In genomic region chr4:5051692-5052423, GRCh38 we compare ENCODE assay signal across 8 cellular contexts. TPM values are rescaled to one million over a fixed set of nuclear protein-coding genes. Genes with fewer than 3 reads are reported as not detected.
A peak's percentile ranks its signal among the peaks of the same experiment; 100 is the strongest.
DNase-seq lines count a peak whose midpoint lies in the region; FAIRE-seq and TF ChIP-seq lines count a peak whose summit lies in the region.

No MANE protein-coding gene starts in this region.

- in situ Hi-C loops in astrocyte of the spinal cord (cut with HindIII; ENCODE audit: low sequenced_read_pairs), result no loop called here

- H3K27ac Mint-ChIP-seq in stimulated activated naive CD8-positive, alpha-beta T cell treated with anti-CD3 and anti-CD28 coated beads, Interleukin-15, Interleukin-2, amounts not matched to agents 100 ng/mL and 50 ng/mL, for 24 hours, result no peak overlapping the region

- no peaks in the 10 kb centered on the region for H3K9me3 Mint-ChIP-seq in stimulated activated naive CD8-positive, alpha-beta T cell treated with anti-CD3 and anti-CD28 coated beads, Interleukin-15, Interleukin-2, amounts not matched to agents 100 ng/mL and 50 ng/mL, for 24 hours

- no peaks in the 10 kb centered on the region for H3K36me3 Mint-ChIP-seq in stimulated activated naive CD8-positive, alpha-beta T cell treated with anti-CD3 and anti-CD28 coated beads, Interleukin-15, Interleukin-2, amounts not matched to agents 100 ng/mL and 50 ng/mL, for 24 hours (ENCODE audit: low read depth)

- no peaks in the 10 kb centered on the region for H3K36me3 ChIP-seq in kidney (ENCODE audit: control insufficient read depth in 1 of 2, insufficient read depth in 2 of 2, low read length in 2 of 2)

- FAIRE-seq in kidney (lab: Jason Lieb, UNC), result no peak

- H3K9ac ChIP-seq in kidney (ENCODE audit: low read length in 2 of 2), result peak overlapping the region in 1 of 2 donors; percentile 40

- peaks cover 17 to 26% of the 10 kb centered on the region in 2 donors for H3K4me1 ChIP-seq in kidney (ENCODE audit: control insufficient read depth in 1 of 2, insufficient read depth in 1 of 2, low read depth in 1 of 2, low read length in 2 of 2)

- no peak for TF ChIP-seq CTCF in astrocyte of the spinal cord (IDR thresholded peaks at IDR 0.05; ENCODE audit: low read depth, low read length)
- TF ChIP-seq CTCF in kidney (IDR thresholded peaks at IDR 0.05; ENCODE audit: borderline replicate concordance, extremely low read depth, insufficient read depth), result no peak

- peaks cover 45% of the 10 kb centered on the region for H3K27me3 Mint-ChIP-seq in stimulated activated naive CD8-positive, alpha-beta T cell treated with anti-CD3 and anti-CD28 coated beads, Interleukin-15, Interleukin-2, amounts not matched to agents 100 ng/mL and 50 ng/mL, for 24 hours

- H3K4me3 Mint-ChIP-seq in stimulated activated naive CD8-positive, alpha-beta T cell treated with anti-CD3 and anti-CD28 coated beads, Interleukin-15, Interleukin-2, amounts not matched to agents 100 ng/mL and 50 ng/mL, for 24 hours, result peak overlapping the region; percentile 30

- H3K27ac ChIP-seq in kidney (ENCODE audit: low read depth in 2 of 2, low read length in 2 of 2), result peak overlapping the region; percentile 22 to 27

- no peaks in the 10 kb centered on the region for H3K9me3 ChIP-seq in kidney (ENCODE audit: control insufficient read depth in 1 of 2, low read length in 2 of 2)

- H3K4me3 ChIP-seq in astrocyte of the spinal cord (ENCODE audit: low read depth, low read length) (peak overlapping the region; percentile 52), kidney (ENCODE audit: low read length in 2 of 2) (peak overlapping the region; percentile 77 to 85)

- H3K4me1 Mint-ChIP-seq in stimulated activated naive CD8-positive, alpha-beta T cell treated with anti-CD3 and anti-CD28 coated beads, Interleukin-15, Interleukin-2, amounts not matched to agents 100 ng/mL and 50 ng/mL, for 24 hours (ENCODE audit: low read depth), result peaks cover 11% of the 10 kb centered on the region

- DNase-seq in DMS79 treated with DMSO at 0.1 percent for 48 hours (lab: John Stamatoyannopoulos, UW), result peak; percentile 2
- DNase-seq in DMS79 (lab: John Stamatoyannopoulos, UW), result no peak
- no peak for DNase-seq in astrocyte of the spinal cord (ENCODE audit: low read depth, low spot score)
- peak; percentile 82 for DNase-seq in kidney
- no peak for DNase-seq in stimulated activated naive CD4-positive, alpha-beta T cell (lab: John Stamatoyannopoulos, UW)
- DNase-seq in NCI-H1436 (lab: John Stamatoyannopoulos, UW), result no peak
- no peak for DNase-seq in SIG-M5 (lab: John Stamatoyannopoulos, UW)

- intact Hi-C loops in kidney (cut with DNase I), result no loop called here

RNA-seq across cellular contexts. Expression of gene STK32B, which starts 0.6 kb away (rescaled TPM):
- total RNA-seq in kidney, result 18.2 TPM
- 18.1 TPM for polyA plus RNA-seq in kidney (ENCODE audit: insufficient read depth, low read depth, low replicate concordance)

RNA-seq across cellular contexts. Expression of gene CYTL1, which starts 32.6 kb away (rescaled TPM):
- total RNA-seq in kidney, result 1.7 TPM
- not detected for polyA plus RNA-seq in kidney (ENCODE audit: insufficient read depth, low read depth, low replicate concordance)

Comparison
In these comparisons a context has a peak if more than half of its experiments do, and no peak if none do; other contexts are left out.
1. DNase-seq: peak in DMS79 treated with DMSO at 0.1 percent for 48 hours (single experiment) and kidney (single experiment); none in DMS79 (single experiment), astrocyte of the spinal cord (single experiment), stimulated activated naive CD4-positive, alpha-beta T cell (0 of 6), NCI-H1436 (single experiment) and SIG-M5 (single experiment).